Comparison of ENCODE assay signal across 20 cellular contexts in the genomic region with DNA sequence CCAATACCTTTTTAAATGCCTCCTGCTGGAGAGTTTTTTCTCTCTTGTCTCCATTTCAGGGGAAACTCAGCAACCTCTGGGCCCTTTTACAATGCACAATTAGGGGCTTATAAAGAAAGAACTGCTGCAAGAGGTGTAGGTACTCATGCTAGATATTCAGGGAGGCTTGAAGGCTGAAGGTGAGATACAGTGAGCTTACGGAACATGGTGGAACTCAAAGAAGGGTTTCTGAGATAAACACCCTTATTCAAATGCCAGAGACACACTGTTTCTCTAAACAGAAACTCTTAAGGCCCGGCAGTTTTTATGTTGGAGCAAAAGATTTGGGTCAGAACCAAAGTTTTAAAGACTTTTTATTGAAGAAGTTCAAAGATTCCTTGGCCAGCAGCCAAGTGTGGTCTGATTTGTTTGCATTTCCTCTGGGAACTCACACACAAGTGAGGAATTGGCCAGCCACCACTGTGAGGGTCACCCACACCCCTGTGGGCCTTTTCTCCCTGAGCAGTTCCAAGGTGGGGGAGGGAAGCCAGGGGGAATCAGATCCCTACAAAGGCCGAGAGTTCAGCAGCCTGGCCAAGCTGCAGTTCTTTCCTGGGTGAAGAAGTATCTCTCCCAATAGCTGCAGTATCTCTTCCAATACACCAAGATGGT. TPM values are rescaled to one million over a fixed set of nuclear protein-coding genes. Genes with fewer than 3 reads are reported as not detected.
DNase-seq lines count a peak whose midpoint lies in the region; ATAC-seq, FAIRE-seq and TF ChIP-seq lines count a peak whose summit lies in the region.
"Had no signal": no experiment of that assay in that cellular context is flagged by ENCODE, and none has a peak within 500 bp of the region (broad histone marks: within the 10 kb centered on the region; RNA-seq: fewer than 3 reads in every experiment).

No MANE protein-coding gene starts in this region.

- no peak for TF ChIP-seq CTCF in MCF 10A (IDR thresholded peaks at IDR 0.05; ENCODE audit: unreplicated experiment)
- TF ChIP-seq CTCF in breast epithelium (IDR thresholded peaks at IDR 0.05), result no peak
- no peak for TF ChIP-seq CTCF in endothelial cell of umbilical vein (IDR thresholded peaks at IDR 0.05; ENCODE audit: extremely low read depth in 1 of 2, insufficient read depth in 1 of 2, low read depth in 1 of 2, low read length in 2 of 2)
- TF ChIP-seq CTCF in uterus (IDR thresholded peaks at IDR 0.05), result no peak

- no peaks in the 10 kb centered on the region for H3K79me2 ChIP-seq in endothelial cell of umbilical vein (ENCODE audit: control insufficient read depth, insufficient read depth, low read length)

- DNase-seq in MCF 10A (ENCODE audit: unreplicated experiment), result peak; percentile 17
- no peak for DNase-seq in breast epithelium (ENCODE audit: low spot score in 2 of 2)
- DNase-seq in endothelial cell of umbilical vein (ENCODE audit: low read depth, low spot score), result peak; percentile 37
- peak; percentile 37 for DNase-seq in medulla oblongata (ENCODE audit: extremely low spot score)
- peak; percentile 50 to 62 for DNase-seq in uterus
- no peak for DNase-seq in foreskin melanocyte
- no peak for DNase-seq in SHP77 treated with DMSO at 0.1 percent for 48 hours (lab: John Stamatoyannopoulos, UW)
- DNase-seq: activated CD4-positive, CD25-positive, alpha-beta regulatory T cell; activated naive CD8-positive, alpha-beta T cell treated with anti-CD3 and anti-CD28 coated beads, Interleukin-2, amount 50 U/mL, for 24 hours; DMS 273 treated with DMSO at 0.1 percent for 48 hours; effector memory CD8-positive, alpha-beta T cell; NCI-H187 treated with DMSO at 0.1 percent for 48 hours; NK-92 treated with Interleukin-12 subunit alpha and Interleukin-12 subunit beta, amount 100 ng/mL, for 24 hours; trophoblast cell had no signal

- H3K36me3 Mint-ChIP-seq in MCF 10A (ENCODE audit: insufficient read depth, unreplicated experiment), result no peaks in the 10 kb centered on the region

- H3K4me2 ChIP-seq in endothelial cell of umbilical vein (ENCODE audit: insufficient read depth, low read length), result no peak overlapping the region

- intact Hi-C loops in MCF 10A (cut with micrococcal nuclease) (no loop called here), breast epithelium (cut with DNase I; ENCODE audit: low total_unique reads) (no loop called here), endothelial cell of umbilical vein (cut with micrococcal nuclease) (no loop called here), uterus (cut with DNase I; ENCODE audit: low total_unique reads) (loop anchor here (5.0 kb wide), 1 partner anchor 50 kb away; no protein-coding TSS in a partner anchor)

- no peak for ATAC-seq in esophagus mucosa
- ATAC-seq: activated naive CD8-positive, alpha-beta T cell treated with anti-CD3 and anti-CD28 coated beads, Interleukin-2, amount 50 U/mL, for 24 hours; effector memory CD8-positive, alpha-beta T cell had no signal

- peak; percentile 52 for FAIRE-seq in endothelial cell of umbilical vein (lab: Jason Lieb, UNC)
- FAIRE-seq: A204.1, GM12892 had no signal

- no peak overlapping the region for H2AFZ ChIP-seq in endothelial cell of umbilical vein (ENCODE audit: low read depth, low read length)

- H3K9ac ChIP-seq in endothelial cell of umbilical vein (replicated peaks; ENCODE audit: extremely low read depth, insufficient read depth, low read length), result no peak overlapping the region

- CTCF ChIA-PET in MCF 10A (lab: Yijun Ruan, JAX) (no interaction called here), endothelial cell of umbilical vein (lab: Charles Lee) (no interaction called here)

- POLR2A ChIA-PET in MCF 10A (lab: Yijun Ruan, JAX), result no interaction called here
- POLR2A ChIA-PET in endothelial cell of umbilical vein (lab: Charles Lee), result no interaction called here

- H3K27ac ChIP-seq in breast epithelium, result no peak overlapping the region
- H3K27ac ChIP-seq in endothelial cell of umbilical vein (ENCODE audit: insufficient read depth, low read depth, low read length), result no peak overlapping the region
- peak overlapping the region; percentile 62 to 78 for H3K27ac ChIP-seq in uterus
- H3K27ac ChIP-seq: SK-N-MC had no signal

- H3K9me1 ChIP-seq in endothelial cell of umbilical vein (replicated peaks; ENCODE audit: control insufficient read depth, extremely low read depth, insufficient read depth, low read length), result no peaks in the 10 kb centered on the region

- H3K4me1 Mint-ChIP-seq in MCF 10A (ENCODE audit: insufficient read depth, unreplicated experiment), result peaks cover 4% of the 10 kb centered on the region
- H3K4me1 Mint-ChIP-seq: activated naive CD8-positive, alpha-beta T cell treated with anti-CD3 and anti-CD28 coated beads, Interleukin-2, amount 50 U/mL, for 24 hours had no signal

- H3K4me1 ChIP-seq in breast epithelium, result no peaks in the 10 kb centered on the region
- peaks cover 6% of the 10 kb centered on the region for H3K4me1 ChIP-seq in endothelial cell of umbilical vein (ENCODE audit: control insufficient read depth, extremely low read depth, insufficient read depth, low read length)
- H3K4me1 ChIP-seq in uterus, result peaks cover 0 to 10% of the 10 kb centered on the region in 2 donors

- no peak overlapping the region for H3K4me3 Mint-ChIP-seq in MCF 10A (ENCODE audit: unreplicated experiment)
- H3K4me3 Mint-ChIP-seq: activated naive CD8-positive, alpha-beta T cell treated with anti-CD3 and anti-CD28 coated beads, Interleukin-2, amount 50 U/mL, for 24 hours; effector memory CD8-positive, alpha-beta T cell; IgD-negative memory B cell had no signal

- H3K27me3 ChIP-seq in breast epithelium, result no peaks in the 10 kb centered on the region
- no peaks in the 10 kb centered on the region for H3K27me3 ChIP-seq in endothelial cell of umbilical vein (ENCODE audit: control insufficient read depth in 2 of 2, insufficient read depth in 2 of 2, low read length in 2 of 2)
- no peaks in the 10 kb centered on the region for H3K27me3 ChIP-seq in uterus

- dilution Hi-C loops in endothelial cell of umbilical vein (cut with MboI; ENCODE audit: extremely low pct_ligation_motif_present, low sequenced_read_pairs), result no loop called here

- TF ChIP-seq POLR2A in breast epithelium (IDR thresholded peaks at IDR 0.05) (no peak), endothelial cell of umbilical vein (IDR thresholded peaks at IDR 0.05; ENCODE audit: low read depth, low read length) (no peak), uterus (IDR thresholded peaks at IDR 0.05) (no peak)

- no peak overlapping the region for H3K27ac Mint-ChIP-seq in MCF 10A (ENCODE audit: low read depth, unreplicated experiment)
- H3K27ac Mint-ChIP-seq: activated naive CD8-positive, alpha-beta T cell treated with anti-CD3 and anti-CD28 coated beads, Interleukin-2, amount 50 U/mL, for 24 hours; effector memory CD8-positive, alpha-beta T cell; IgD-negative memory B cell had no signal

- H3K27me3 Mint-ChIP-seq in MCF 10A (ENCODE audit: insufficient read depth, unreplicated experiment), result no peaks in the 10 kb centered on the region

- H3K9me3 ChIP-seq in breast epithelium (no peaks in the 10 kb centered on the region), endothelial cell of umbilical vein (replicated peaks; ENCODE audit: control insufficient read depth, insufficient read depth, low read length) (no peaks in the 10 kb centered on the region), uterus (no peaks in the 10 kb centered on the region)

- BruUV-seq in MCF 10A (replicated peaks; lab: Mats Ljungman, UMichigan), result no TSS peak
- BruUV-seq in endothelial cell of umbilical vein (replicated peaks; lab: Mats Ljungman, UMichigan), result no TSS peak

- no peaks in the 10 kb centered on the region for H4K20me1 ChIP-seq in endothelial cell of umbilical vein (replicated peaks; ENCODE audit: control insufficient read depth, extremely low read depth, insufficient read depth, low read length)

- H3K36me3 ChIP-seq in breast epithelium (no peaks in the 10 kb centered on the region), endothelial cell of umbilical vein (ENCODE audit: control insufficient read depth in 2 of 2, extremely low read depth in 1 of 2, insufficient read depth in 2 of 2, low read length in 2 of 2) (no peaks in the 10 kb centered on the region), uterus (no peaks in the 10 kb centered on the region)

- H3K9me3 Mint-ChIP-seq in MCF 10A (ENCODE audit: unreplicated experiment), result no peaks in the 10 kb centered on the region
- H3K9me3 Mint-ChIP-seq: activated naive CD8-positive, alpha-beta T cell treated with anti-CD3 and anti-CD28 coated beads, Interleukin-2, amount 50 U/mL, for 24 hours; effector memory CD8-positive, alpha-beta T cell; IgD-negative memory B cell had no signal

- H3K4me3 ChIP-seq in breast epithelium (no peak overlapping the region), endothelial cell of umbilical vein (replicated peaks in 1 of 3; ENCODE audit: insufficient read depth in 1 of 3, low read depth in 1 of 3, low read length in 3 of 3) (no peak overlapping the region), uterus (no peak overlapping the region)
- H3K4me3 ChIP-seq: SK-N-MC, skin epidermis had no signal

TF ChIP-seq in endothelial cell of umbilical vein, 7 proteins besides CTCF, POLR2A, EP300 and RAD21 (continues in another document):
- TF ChIP-seq FOS (IDR thresholded peaks at IDR 0.05; ENCODE audit: borderline replicate concordance, insufficient read depth, low read length), result no peak
- no peak for TF ChIP-seq GATA2 (IDR thresholded peaks at IDR 0.05; ENCODE audit: insufficient read depth, insufficient read length, low read depth, low read length)
- TF ChIP-seq, protein P1, sequence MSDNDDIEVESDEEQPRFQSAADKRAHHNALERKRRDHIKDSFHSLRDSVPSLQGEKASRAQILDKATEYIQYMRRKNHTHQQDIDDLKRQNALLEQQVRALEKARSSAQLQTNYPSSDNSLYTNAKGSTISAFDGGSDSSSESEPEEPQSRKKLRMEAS (IDR thresholded peaks at IDR 0.05; ENCODE audit: insufficient read depth, insufficient read length), result no peak
- no peak for TF ChIP-seq POLR2AphosphoS5 (IDR thresholded peaks at IDR 0.05; ENCODE audit: insufficient read depth, low read depth, low read length)
- no peak for TF ChIP-seq MYC (IDR thresholded peaks at IDR 0.05; ENCODE audit: low read depth, low read length)
- no peak for TF ChIP-seq EZH2 (IDR thresholded peaks at IDR 0.05; ENCODE audit: borderline replicate concordance, low read depth, low read length, severe bottlenecking)

RNA-seq across cellular contexts. Expression of a gene that starts 47.8 kb away (rescaled TPM):
- total RNA-seq in MCF 10A (2022) (2.6 and 4.2 TPM in 2 replicates), breast epithelium (1 to 10 TPM; 2.5 to 4.3 (median 4.0) TPM), endothelial cell of umbilical vein (36.9 and 38.3 TPM in 2 replicates), uterus (100 to 1,000 TPM in 1 of 4 donors, 10 to 100 TPM in 3; 20.0 to 173 (median 43.2) TPM), esophagus mucosa (7.3 TPM)
- polyA plus RNA-seq in endothelial cell of umbilical vein, result 7.6 and 8.8 TPM in 2 replicates
- 11.3 and 11.4 TPM in 2 replicates for polyA plus RNA-seq in endothelial cell of umbilical vein (2011; cell fraction: cytosol; rRNA removed)
- polyA plus RNA-seq in endothelial cell of umbilical vein (2011; cell fraction: nucleus; rRNA removed), result 6.0 and 7.3 TPM in 2 replicates
- polyA plus RNA-seq in endothelial cell of umbilical vein (2012), result 49.8 and 69.4 TPM in 2 replicates
- 14.7 and 16.4 TPM in 2 replicates for polyA minus RNA-seq in endothelial cell of umbilical vein
- polyA minus RNA-seq in endothelial cell of umbilical vein (2011; cell fraction: cytosol; rRNA and poly(A)+ RNA removed), result not detected
- 5.2 and 5.7 TPM in 2 replicates for polyA minus RNA-seq in endothelial cell of umbilical vein (2011; cell fraction: nucleus; rRNA and poly(A)+ RNA removed)
- polyA plus RNA-seq: IgD-negative memory B cell had no signal

Comparison
In these comparisons a context has a peak if more than half of its experiments do, and no peak if none do; other contexts are left out.
1. DNase-seq: peak in MCF 10A (single experiment), endothelial cell of umbilical vein (single experiment), medulla oblongata (single experiment) and uterus (2 of 2); none in breast epithelium (0 of 2), foreskin melanocyte (single experiment) and SHP77 treated with DMSO at 0.1 percent for 48 hours (single experiment).
2. H3K27ac ChIP-seq: peak in uterus (2 of 2); none in breast epithelium (0 of 2) and endothelial cell of umbilical vein (single experiment).